ENCODE assay signal across 15 cellular contexts in genomic region chr7:100630066-100630465, GRCh38. TPM values are rescaled to one million over a fixed set of nuclear protein-coding genes. Genes with fewer than 3 reads are reported as not detected.
"Had no signal": no experiment of that assay in that cellular context is flagged by ENCODE, and none has a peak within 500 bp of the region (broad histone marks: within the 10 kb centered on the region; RNA-seq: fewer than 3 reads in every experiment).

No MANE protein-coding gene starts in this region.

- ATAC-seq: effector memory CD8-positive, alpha-beta T cell; right lobe of liver had no signal

- H3K27me3 ChIP-seq: right lobe of liver, testis had no signal

- H3K27ac Mint-ChIP-seq: effector memory CD8-positive, alpha-beta T cell had no signal

- DNase-seq: effector memory CD8-positive, alpha-beta T cell; head of caudate nucleus; right lobe of liver; testis had no signal

- H3K9me3 Mint-ChIP-seq: effector memory CD8-positive, alpha-beta T cell had no signal

- H3K4me3 ChIP-seq: ascending aorta, right lobe of liver, smooth muscle cell, stomach, testis, upper lobe of left lung had no signal

- H3K36me3 ChIP-seq: ascending aorta, stomach, upper lobe of left lung had no signal

- H3K27ac ChIP-seq: ascending aorta, right lobe of liver, stomach, testis, upper lobe of left lung had no signal

- H3K9me3 ChIP-seq: ascending aorta, right lobe of liver, stomach, testis, upper lobe of left lung had no signal

- H3K4me3 Mint-ChIP-seq: effector memory CD8-positive, alpha-beta T cell had no signal

RNA-seq across cellular contexts. Expression of gene TFR2, which starts 11.3 kb away (rescaled TPM):
- total RNA-seq: ascending aorta, bronchial epithelial cell had no signal

RNA-seq across cellular contexts. Expression of gene ACTL6B, which starts 26.2 kb away (rescaled TPM):
- total RNA-seq: ascending aorta, bronchial epithelial cell, dermis blood vessel endothelial cell, epithelial cell of proximal tubule, lower leg skin, mesenteric fat pad, osteocyte, pulmonary artery endothelial cell, right lobe of liver, smooth muscle cell, upper lobe of left lung had no signal
- polyA plus RNA-seq: smooth muscle cell had no signal
